In the genomic region with DNA sequence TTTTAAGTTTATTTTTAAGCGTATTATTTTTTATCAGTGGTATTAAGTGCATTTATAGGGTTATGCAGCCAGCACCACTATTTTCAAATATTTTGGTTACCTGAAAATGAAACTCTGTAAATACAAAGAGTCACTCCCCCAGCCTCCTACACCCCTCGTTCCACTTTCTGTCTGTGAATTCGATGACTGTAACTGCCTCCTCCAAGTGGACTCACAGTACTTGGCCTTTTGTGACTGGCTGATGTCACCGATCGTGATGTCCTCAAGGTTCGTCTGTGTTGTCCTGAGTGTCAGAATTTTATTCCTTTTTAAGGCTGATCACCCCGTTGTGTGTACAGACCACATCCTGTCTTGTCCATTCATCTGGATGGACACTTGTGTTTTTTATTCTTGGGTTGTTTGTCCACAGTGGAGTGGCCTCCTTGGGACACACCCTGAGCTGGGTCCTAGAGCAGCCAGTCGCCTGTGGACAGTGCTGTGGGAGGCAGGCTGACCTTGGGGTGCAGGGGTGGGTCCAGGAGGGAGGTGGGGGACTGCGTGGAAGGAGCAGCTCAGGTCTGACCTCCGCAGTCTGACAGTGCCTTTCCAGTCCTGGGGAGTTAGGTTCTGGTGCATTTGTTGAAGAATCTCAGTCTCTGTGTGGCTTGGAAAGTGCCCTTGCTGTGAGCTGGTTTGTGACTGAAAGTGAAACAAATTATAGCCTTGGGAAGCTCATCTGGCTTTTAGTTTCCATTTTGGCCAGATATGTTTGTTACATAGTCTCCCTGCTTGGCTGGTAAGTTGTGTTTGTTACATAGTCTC, we compare ENCODE assay signal across 8 cellular contexts. TPM values are rescaled to one million over a fixed set of nuclear protein-coding genes. Genes with fewer than 3 reads are reported as not detected.
DNase-seq lines count a peak whose midpoint lies in the region; ATAC-seq, FAIRE-seq and TF ChIP-seq lines count a peak whose summit lies in the region.

No MANE protein-coding gene starts in this region.

- H3K9me3 ChIP-seq in kidney (ENCODE audit: control insufficient read depth in 1 of 2, low read length in 2 of 2) = no peaks in the 10 kb centered on the region

- no peak overlapping the region for H3K9ac ChIP-seq in kidney (ENCODE audit: low read length in 2 of 2)

- no peaks in the 10 kb centered on the region for H3K4me1 ChIP-seq in kidney (ENCODE audit: control insufficient read depth in 1 of 2, insufficient read depth in 1 of 2, low read depth in 1 of 2, low read length in 2 of 2)

- DNase-seq in GM13977 (ENCODE audit: low spot score) (peak; percentile 72), kidney (peak; percentile 62), cerebellar cortex (ENCODE audit: low spot score) (no peak), NCI-H526 (lab: John Stamatoyannopoulos, UW) (no peak), NCI-H510A treated with DMSO at 0.1 percent for 48 hours (lab: John Stamatoyannopoulos, UW) (no peak)

- in situ Hi-C loops in GM13977 (cut with MboI; ENCODE audit: low pct_unique_long_range_greater_than_20kb, low sequenced_read_pairs, unreplicated experiment) = no loop called here

- no peak overlapping the region for H3K4me3 ChIP-seq in kidney (ENCODE audit: low read length in 2 of 2)

- no peak overlapping the region for H3K27ac ChIP-seq in kidney (ENCODE audit: low read depth in 2 of 2, low read length in 2 of 2)

- TF ChIP-seq CTCF in GM13977 (IDR thresholded peaks at IDR 0.05; ENCODE audit: extremely low read depth, insufficient read depth, missing control alignments) (no peak), kidney (IDR thresholded peaks at IDR 0.05; ENCODE audit: borderline replicate concordance, extremely low read depth, insufficient read depth) (no peak)

- intact Hi-C loops in kidney (cut with DNase I) = no loop called here

- ATAC-seq in GM21423 (IDR thresholded peaks at IDR 0.05; ENCODE audit: unreplicated experiment) (peak; percentile 80), HG03439 (IDR thresholded peaks at IDR 0.05; ENCODE audit: unreplicated experiment) (peak; percentile 72), GM19328 (IDR thresholded peaks at IDR 0.05; ENCODE audit: unreplicated experiment) (no peak)

- no peak for FAIRE-seq in kidney (lab: Jason Lieb, UNC)

- peaks cover 26 to 42% of the 10 kb centered on the region in 2 donors for H3K36me3 ChIP-seq in kidney (ENCODE audit: control insufficient read depth in 1 of 2, insufficient read depth in 2 of 2, low read length in 2 of 2)

RNA-seq across cellular contexts. Expression of a gene that starts 6.9 kb away (rescaled TPM):
- 51.1 TPM for total RNA-seq in kidney
- 68.5 TPM for polyA plus RNA-seq in kidney (ENCODE audit: insufficient read depth, low read depth, low replicate concordance)

RNA-seq across cellular contexts. Expression of a gene that starts 21.8 kb away (rescaled TPM):
- total RNA-seq in kidney = 7.0 TPM
- polyA plus RNA-seq in kidney (ENCODE audit: insufficient read depth, low read depth, low replicate concordance) = 14.4 TPM

RNA-seq across cellular contexts. Expression of a gene that starts 23.6 kb away (rescaled TPM):
- not detected for total RNA-seq in kidney
- polyA plus RNA-seq in kidney (ENCODE audit: insufficient read depth, low read depth, low replicate concordance) = not detected

RNA-seq across cellular contexts. Expression of a gene that starts 27.7 kb away (rescaled TPM):
- 85.6 TPM for total RNA-seq in kidney
- 599 TPM for polyA plus RNA-seq in kidney (ENCODE audit: insufficient read depth, low read depth, low replicate concordance)

RNA-seq across cellular contexts. Expression of a gene that starts 43.0 kb away (rescaled TPM):
- 17.5 TPM for total RNA-seq in kidney
- polyA plus RNA-seq in kidney (ENCODE audit: insufficient read depth, low read depth, low replicate concordance) = 118 TPM

Comparison
In these comparisons a context has a peak if more than half of its experiments do, and no peak if none do; other contexts are left out.
1. DNase-seq: peak in GM13977 (single experiment) and kidney (single experiment); none in cerebellar cortex (single experiment), NCI-H526 (0 of 2) and NCI-H510A treated with DMSO at 0.1 percent for 48 hours (single experiment).